Comparison of ENCODE assay signal across 14 cellular contexts in the genomic region with DNA sequence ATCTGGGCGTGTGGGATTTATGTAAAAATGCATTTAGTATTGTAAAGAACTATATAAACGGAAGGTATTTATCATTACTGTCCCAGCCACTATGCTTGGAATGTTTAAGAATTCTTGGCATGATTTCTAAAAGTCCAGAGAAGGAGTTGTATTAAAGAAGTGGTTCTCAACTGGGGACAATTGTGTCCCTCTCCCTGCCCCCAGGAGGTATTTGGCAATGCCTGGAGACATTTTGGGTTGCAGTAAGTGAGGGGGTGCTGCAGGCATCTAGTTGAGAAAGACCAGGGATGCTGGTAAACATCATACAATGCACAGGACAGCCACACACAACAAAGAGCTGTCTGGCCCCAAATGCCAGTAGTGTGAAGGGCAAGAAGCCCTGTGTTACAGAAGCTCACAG. TPM values are rescaled to one million over a fixed set of nuclear protein-coding genes. Genes with fewer than 3 reads are reported as not detected.
DNase-seq lines count a peak whose midpoint lies in the region; ATAC-seq and TF ChIP-seq lines count a peak whose summit lies in the region.
"Had no signal": no experiment of that assay in that cellular context is flagged by ENCODE, and none has a peak within 500 bp of the region (broad histone marks: within the 10 kb centered on the region; RNA-seq: fewer than 3 reads in every experiment).

No MANE protein-coding gene starts in this region.

- peaks cover 24% of the 10 kb centered on the region for H3K4me1 Mint-ChIP-seq in activated naive CD4-positive, alpha-beta T cell treated with anti-CD3 and anti-CD28 coated beads, Interleukin-2, amount 50 U/mL, for 24 hours
- peaks cover 15% of the 10 kb centered on the region for H3K4me1 Mint-ChIP-seq in stimulated activated naive CD8-positive, alpha-beta T cell treated with anti-CD3 and anti-CD28 coated beads, Interleukin-15, amount 100 ng/mL, for 72 hours

- H2AFZ ChIP-seq in PC-9: no peak overlapping the region

- CTCF ChIA-PET in PC-9 (lab: Charles Lee): no interaction called here

- intact Hi-C loops in PC-9 (cut with micrococcal nuclease; ENCODE audit: unreplicated experiment): loop anchor here (1.0 to 10.0 kb wide), 6 partner anchors 41 to 1013 kb away; a partner anchor contains a TSS
- intact Hi-C loops in head of caudate nucleus (cut with DNase I): no loop called here

- H3K9me3 ChIP-seq in PC-9 (ENCODE audit: insufficient read depth, low read depth) (no peaks in the 10 kb centered on the region), iPS-18a (ENCODE audit: control insufficient read depth, low read depth, low read length) (no peaks in the 10 kb centered on the region)
- H3K9me3 ChIP-seq: spleen had no signal

- H3K4me2 ChIP-seq in PC-9: peak overlapping the region; percentile 93

- H3K4me3 Mint-ChIP-seq in activated naive CD4-positive, alpha-beta T cell treated with anti-CD3 and anti-CD28 coated beads, Interleukin-2, amount 50 U/mL, for 24 hours: no peak overlapping the region
- H3K4me3 Mint-ChIP-seq in stimulated activated naive CD8-positive, alpha-beta T cell treated with anti-CD3 and anti-CD28 coated beads, Interleukin-15, amount 100 ng/mL, for 72 hours: peak overlapping the region; percentile 22 to 34

- peaks cover 73% of the 10 kb centered on the region for H3K4me1 ChIP-seq in PC-9 (replicated peaks; ENCODE audit: insufficient read depth)
- H3K4me1 ChIP-seq in iPS-18a (ENCODE audit: control insufficient read depth, low read depth, low read length): peaks cover 69% of the 10 kb centered on the region

- TF ChIP-seq CTCF in PC-9 (conservative IDR thresholded peaks at IDR 0.05): no peak

- BruUV-seq in PC-9 (replicated peaks; lab: Mats Ljungman, UMichigan): no TSS peak

- no peaks in the 10 kb centered on the region for H3K9me2 ChIP-seq in PC-9 (ENCODE audit: insufficient read depth)

- peak overlapping the region; percentile 36; the same call in 1 of the 2 replicates for H3K4me3 ChIP-seq in PC-9
- peak overlapping the region; percentile 45 for H3K4me3 ChIP-seq in iPS-18a (ENCODE audit: low read length)
- H3K4me3 ChIP-seq: coronary artery, spleen had no signal

- H3K27me3 Mint-ChIP-seq in activated naive CD4-positive, alpha-beta T cell treated with anti-CD3 and anti-CD28 coated beads, Interleukin-2, amount 50 U/mL, for 24 hours: no peaks in the 10 kb centered on the region
- no peaks in the 10 kb centered on the region for H3K27me3 Mint-ChIP-seq in stimulated activated naive CD8-positive, alpha-beta T cell treated with anti-CD3 and anti-CD28 coated beads, Interleukin-15, amount 100 ng/mL, for 72 hours

- H3K79me2 ChIP-seq in PC-9 (ENCODE audit: low read depth): peaks cover 100% of the 10 kb centered on the region

- H4K20me1 ChIP-seq in PC-9 (ENCODE audit: insufficient read depth): peaks cover 62% of the 10 kb centered on the region

- no peak overlapping the region for H3K9ac ChIP-seq in iPS-18a (ENCODE audit: low read length)

- POLR2A ChIA-PET in PC-9 (lab: Charles Lee; ENCODE audit: unreplicated experiment): interaction anchor here (0.6 kb wide), 1 partner anchor 14 kb away, joined by 5 read pairs; no protein-coding TSS in a partner anchor

- no peak for ATAC-seq in stimulated activated naive CD8-positive, alpha-beta T cell treated with anti-CD3 and anti-CD28 coated beads, Interleukin-15, amount 100 ng/mL, for 72 hours
- no peak for ATAC-seq in HG02623 (IDR thresholded peaks at IDR 0.05; ENCODE audit: unreplicated experiment)

- H3K36me3 Mint-ChIP-seq in activated naive CD4-positive, alpha-beta T cell treated with anti-CD3 and anti-CD28 coated beads, Interleukin-2, amount 50 U/mL, for 24 hours: peaks cover 11% of the 10 kb centered on the region

- H3K9me3 Mint-ChIP-seq in activated naive CD4-positive, alpha-beta T cell treated with anti-CD3 and anti-CD28 coated beads, Interleukin-2, amount 50 U/mL, for 24 hours: no peaks in the 10 kb centered on the region
- H3K9me3 Mint-ChIP-seq in stimulated activated naive CD8-positive, alpha-beta T cell treated with anti-CD3 and anti-CD28 coated beads, Interleukin-15, amount 100 ng/mL, for 72 hours: no peaks in the 10 kb centered on the region

- H3K27ac Mint-ChIP-seq in activated naive CD4-positive, alpha-beta T cell treated with anti-CD3 and anti-CD28 coated beads, Interleukin-2, amount 50 U/mL, for 24 hours: peak overlapping the region; percentile 27
- H3K27ac Mint-ChIP-seq in stimulated activated naive CD8-positive, alpha-beta T cell treated with anti-CD3 and anti-CD28 coated beads, Interleukin-15, amount 100 ng/mL, for 72 hours: peak overlapping the region in 1 of 2 donors; percentile 66

- DNase-seq in activated naive CD4-positive, alpha-beta T cell treated with Interleukin-2 at 50 U/mL for 16 hours: no peak
- DNase-seq in PC-9 (peak; percentile 35 to 82), head of caudate nucleus (no peak), NCI-H1694 treated with DMSO at 0.1 percent for 48 hours (lab: John Stamatoyannopoulos, UW) (no peak)
- no peak for DNase-seq in stimulated activated naive CD8-positive, alpha-beta T cell treated with anti-CD3 and anti-CD28 coated beads, Interleukin-15, amount 100 ng/mL, for 72 hours
- DNase-seq: amygdala, NCI-H1092 treated with DMSO at 0.1 percent for 48 hours, occipital lobe, spleen, SW 1271 had no signal

- H3F3A ChIP-seq in PC-9 (ENCODE audit: insufficient read depth, low read depth): peaks cover 43% of the 10 kb centered on the region

- H3K27ac ChIP-seq in PC-9 (peak overlapping the region; percentile 92), iPS-18a (ENCODE audit: low read length) (no peak overlapping the region)
- H3K27ac ChIP-seq: spleen had no signal

- H3K27me3 ChIP-seq in PC-9 (ENCODE audit: insufficient read depth, low read depth) (no peaks in the 10 kb centered on the region), iPS-18a (ENCODE audit: control insufficient read depth, insufficient read depth, low read length) (no peaks in the 10 kb centered on the region)

- H3K36me3 ChIP-seq in PC-9 (ENCODE audit: low read depth) (peaks cover 53% of the 10 kb centered on the region; the same call in 1 of the 2 replicates), iPS-18a (ENCODE audit: control insufficient read depth, low read depth, low read length) (no peaks in the 10 kb centered on the region)

RNA-seq across cellular contexts. Expression of a gene that starts 7.2 kb away (rescaled TPM):
- total RNA-seq in PC-9 (2021): 77.7 and 131 TPM in 2 replicates

Comparison
In these comparisons a context has a peak if more than half of its experiments do, and no peak if none do; other contexts are left out.
1. DNase-seq: peak in PC-9 (2 of 2); none in activated naive CD4-positive, alpha-beta T cell treated with Interleukin-2 at 50 U/mL for 16 hours (single experiment), stimulated activated naive CD8-positive, alpha-beta T cell treated with anti-CD3 and anti-CD28 coated beads, Interleukin-15, amount 100 ng/mL, for 72 hours (0 of 2), head of caudate nucleus (0 of 42) and NCI-H1694 treated with DMSO at 0.1 percent for 48 hours (single experiment).